ENCODE assay signal across 11 cellular contexts in genomic region chr1:19414490-19414889, GRCh38.
DNase-seq lines count a peak whose midpoint lies in the region; ATAC-seq, FAIRE-seq and TF ChIP-seq lines count a peak whose summit lies in the region.
"Had no signal": no experiment of that assay in that cellular context is flagged by ENCODE, and none has a peak within 500 bp of the region (broad histone marks: within the 10 kb centered on the region; RNA-seq: fewer than 3 reads in every experiment).

No MANE protein-coding gene starts in this region.

- H3K4me1 ChIP-seq in adipocyte (ENCODE audit: control insufficient read depth, insufficient read depth, low read length) (peaks cover 40% of the 10 kb centered on the region), psoas muscle (peaks cover 65% of the 10 kb centered on the region)

- peak overlapping the region; percentile 64 for H3K27ac ChIP-seq in psoas muscle

- no peak for FAIRE-seq in GM12892 (lab: Jason Lieb, UNC)

- no peak overlapping the region for H3K4me3 ChIP-seq in adipocyte (ENCODE audit: low read length)
- H3K4me3 ChIP-seq in psoas muscle, result no peak overlapping the region

- ATAC-seq in left ventricle myocardium superior, result peak; percentile 72
- ATAC-seq in psoas muscle, result peak; percentile 21 to 89 (median 66)
- no peak for ATAC-seq in HG03159 (IDR thresholded peaks at IDR 0.05; ENCODE audit: unreplicated experiment)

- peaks cover 33% of the 10 kb centered on the region for H3K36me3 ChIP-seq in adipocyte (ENCODE audit: control insufficient read depth, insufficient read depth, low read length, severe bottlenecking)
- peaks cover 0 to 9% of the 10 kb centered on the region in 2 donors for H3K36me3 ChIP-seq in psoas muscle (ENCODE audit: insufficient read depth in 1 of 2, low read depth in 1 of 2)

- H3K27me3 ChIP-seq in adipocyte (replicated peaks; ENCODE audit: control insufficient read depth, insufficient read depth, low read length), result no peaks in the 10 kb centered on the region
- no peaks in the 10 kb centered on the region for H3K27me3 ChIP-seq in psoas muscle (ENCODE audit: insufficient read depth in 3 of 3, low read length in 2 of 3)

- TF ChIP-seq POLR2A in GM12892 (IDR thresholded peaks at IDR 0.05; ENCODE audit: low read depth, low read length), result no peak

- H3K9ac ChIP-seq in adipocyte (ENCODE audit: low read length), result peak overlapping the region; percentile 5

- TF ChIP-seq CTCF in psoas muscle (IDR thresholded peaks at IDR 0.05), result no peak

- intact Hi-C loops in left ventricle myocardium superior (cut with micrococcal nuclease) (no loop called here), psoas muscle (cut with DNase I) (no loop called here)

- peak; percentile 81 for DNase-seq in Ammon's horn (ENCODE audit: low spot score)
- no peak for DNase-seq in adipocyte (ENCODE audit: low read depth)
- DNase-seq in left ventricle myocardium superior, result no peak
- DNase-seq in psoas muscle, result no peak
- DNase-seq in GM12892 (ENCODE audit: insufficient read length), result no peak
- DNase-seq in DMS114 treated with DMSO at 0.1 percent for 48 hours (lab: John Stamatoyannopoulos, UW; ENCODE audit: unreplicated experiment), result no peak
- no peak for DNase-seq in activated CD4-positive, alpha-beta T cell treated with anti-CD3 and anti-CD28 coated beads for 4 hours
- DNase-seq: activated CD8-positive, alpha-beta memory T cell treated with anti-CD3 and anti-CD28 coated beads for 24 hours; foreskin fibroblast; H7 had no signal

- 9 to 17% (median 9%) methylated on average over 2 of the region's 2 CpGs for WGBS in psoas muscle, 3 donors

- H3K9me3 ChIP-seq in adipocyte (ENCODE audit: control insufficient read depth, low read length) (no peaks in the 10 kb centered on the region), psoas muscle (no peaks in the 10 kb centered on the region)
